ENCODE assay signal across 12 cellular contexts in the genomic region with DNA sequence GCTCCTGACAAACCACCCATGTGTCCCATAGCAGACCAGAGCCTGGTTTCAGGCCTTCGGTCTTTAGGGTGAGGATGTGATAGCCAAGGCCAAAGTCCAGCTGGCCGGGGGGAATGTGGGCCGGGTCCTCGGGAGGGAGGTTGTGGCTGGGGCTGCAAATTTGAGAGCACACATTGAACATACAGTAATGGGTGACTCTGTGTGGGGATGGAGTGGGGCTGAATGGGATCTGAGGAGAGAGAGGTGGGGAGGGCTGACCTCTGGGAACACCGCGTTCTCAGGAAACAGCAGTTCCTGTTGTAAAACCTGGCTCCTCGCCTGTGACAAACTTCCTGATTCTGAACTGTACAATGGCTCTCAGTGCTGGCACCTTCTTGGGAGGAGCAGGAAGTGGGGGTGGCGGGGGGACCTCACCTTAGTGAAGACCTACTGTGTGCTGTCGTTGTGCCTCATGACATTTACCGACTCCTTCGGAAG. TPM values are rescaled to one million over a fixed set of nuclear protein-coding genes. Genes with fewer than 3 reads are reported as not detected.
DNase-seq lines count a peak whose midpoint lies in the region; ATAC-seq and TF ChIP-seq lines count a peak whose summit lies in the region.
"Had no signal": no experiment of that assay in that cellular context is flagged by ENCODE, and none has a peak within 500 bp of the region (broad histone marks: within the 10 kb centered on the region; RNA-seq: fewer than 3 reads in every experiment).

No MANE protein-coding gene starts in this region.

- H3K4me3 ChIP-seq in esophagus squamous epithelium (no peak overlapping the region), mucosa of descending colon (no peak overlapping the region), suprapubic skin (no peak overlapping the region)

- TF ChIP-seq POLR2A in esophagus squamous epithelium (IDR thresholded peaks at IDR 0.05) (no peak), suprapubic skin (IDR thresholded peaks at IDR 0.05) (no peak)

- CTCF ChIA-PET in RWPE1 (lab: Yijun Ruan, JAX) = interaction anchor here (0.6 kb wide), 2 partner anchors 53 to 499 kb away, joined by 3 to 4 read pairs; no protein-coding TSS in a partner anchor

- H3K27ac ChIP-seq in RWPE1 (peak overlapping the region; percentile 34; the same call in 1 of the 2 replicates), esophagus squamous epithelium (peak overlapping the region in 3 of 4 donors; percentile 42 to 59 (median 43)), suprapubic skin (peak overlapping the region; percentile 50)

- TF ChIP-seq EP300 in suprapubic skin (IDR thresholded peaks at IDR 0.05) = no peak

- ATAC-seq in mucosa of descending colon = peak; percentile 95
- ATAC-seq in stimulated activated naive CD8-positive, alpha-beta T cell treated with anti-CD3 and anti-CD28 coated beads, Interleukin-15, Interleukin-2, amounts not matched to agents 100 U/mL and 50 U/mL, for 24 hours = no peak
- ATAC-seq in GM19351 (IDR thresholded peaks at IDR 0.05; ENCODE audit: unreplicated experiment) = no peak
- ATAC-seq: T-cell had no signal

- WGBS in esophagus squamous epithelium, 2 donors = 65 to 67% methylated on average over 5 to 9 of the region's 11 CpGs
- WGBS in suprapubic skin = 89% methylated on average over 11 of the region's 11 CpGs

- DNase-seq in RWPE1 (ENCODE audit: low spot score) (no peak), esophagus squamous epithelium (lab: John Stamatoyannopoulos, UW) (no peak), mucosa of descending colon (peak; percentile 72 to 86 (median 75)), suprapubic skin (ENCODE audit: low spot score in 2 of 2) (no peak), NCI-H1092 treated with DMSO at 0.1 percent for 48 hours (lab: John Stamatoyannopoulos, UW) (no peak), NCI-H128 (lab: John Stamatoyannopoulos, UW; ENCODE audit: unreplicated experiment) (no peak)
- no peak for DNase-seq in stimulated activated naive CD8-positive, alpha-beta T cell treated with anti-CD3 and anti-CD28 coated beads, Interleukin-15, Interleukin-2, amounts not matched to agents 100 U/mL and 50 U/mL, for 24 hours
- DNase-seq: activated CD4-positive, alpha-beta T cell treated with anti-CD3 and anti-CD28 coated beads, Interleukin-2, amount 50 U/mL, for 1 hour; Karpas-422; kidney glomerular epithelial cell; T-cell had no signal

- no peak for TF ChIP-seq CTCF in RWPE1 (conservative IDR thresholded peaks at IDR 0.05; ENCODE audit: low read depth)
- no peak for TF ChIP-seq CTCF in esophagus squamous epithelium (IDR thresholded peaks at IDR 0.05)
- no peak for TF ChIP-seq CTCF in mucosa of descending colon (IDR thresholded peaks at IDR 0.05)
- TF ChIP-seq CTCF in suprapubic skin (IDR thresholded peaks at IDR 0.05) = no peak

- POLR2A ChIA-PET in RWPE1 (lab: Yijun Ruan, JAX; ENCODE audit: low non-redundant PET) = interaction anchor here (0.6 kb wide), 1 partner anchor 639 kb away, joined by 3 read pairs; no protein-coding TSS in a partner anchor

- intact Hi-C loops in esophagus squamous epithelium (cut with DNase I) (no loop called here), mucosa of descending colon (cut with DNase I, micrococcal nuclease) (no loop called here)

- H3K36me3 ChIP-seq in esophagus squamous epithelium (no peaks in the 10 kb centered on the region), mucosa of descending colon (ENCODE audit: low read depth) (no peaks in the 10 kb centered on the region), suprapubic skin (no peaks in the 10 kb centered on the region)

- peaks cover 0 to 39% (median 0%) of the 10 kb centered on the region in 4 donors for H3K27me3 ChIP-seq in esophagus squamous epithelium
- no peaks in the 10 kb centered on the region for H3K27me3 ChIP-seq in suprapubic skin

- H3K9me3 ChIP-seq in esophagus squamous epithelium = peaks cover 0 to 12% (median 8%) of the 10 kb centered on the region in 3 donors
- H3K9me3 ChIP-seq in mucosa of descending colon = peaks cover 9% of the 10 kb centered on the region
- no peaks in the 10 kb centered on the region for H3K9me3 ChIP-seq in suprapubic skin

- H3K4me1 ChIP-seq in esophagus squamous epithelium (peaks cover 6 to 37% (median 8%) of the 10 kb centered on the region in 3 donors), mucosa of descending colon (ENCODE audit: low read depth) (peaks cover 15% of the 10 kb centered on the region), suprapubic skin (peaks cover 13% of the 10 kb centered on the region)

RNA-seq across cellular contexts. Expression of a gene that starts 48.8 kb away (rescaled TPM):
- total RNA-seq in esophagus squamous epithelium = 10 to 100 TPM; 49.7 to 62.8 (median 56.7) TPM
- 10 to 100 TPM; 34.7 to 77.3 (median 49.5) TPM for total RNA-seq in mucosa of descending colon
- 10 to 100 TPM; 40.5 to 42.4 (median 41.6) TPM for total RNA-seq in suprapubic skin

Comparison
In these comparisons a context has a peak if more than half of its experiments do, and no peak if none do; other contexts are left out.
1. DNase-seq: peak in mucosa of descending colon (3 of 3); none in RWPE1 (single experiment), esophagus squamous epithelium (single experiment), suprapubic skin (0 of 2), NCI-H1092 treated with DMSO at 0.1 percent for 48 hours (single experiment), NCI-H128 (single experiment) and stimulated activated naive CD8-positive, alpha-beta T cell treated with anti-CD3 and anti-CD28 coated beads, Interleukin-15, Interleukin-2, amounts not matched to agents 100 U/mL and 50 U/mL, for 24 hours (single experiment).
2. Peak in every context shown above with its lines, with median percentiles within 50 percentile points of each other: H3K27ac ChIP-seq.